11 cellular contexts compared by ENCODE assay signal in genomic region chr5:142017832-142018427, GRCh38.
DNase-seq lines count a peak whose midpoint lies in the region; ATAC-seq lines count a peak whose summit lies in the region.
"Had no signal": no experiment of that assay in that cellular context is flagged by ENCODE, and none has a peak within 500 bp of the region (broad histone marks: within the 10 kb centered on the region; RNA-seq: fewer than 3 reads in every experiment).

No MANE protein-coding gene starts in this region.

- peaks cover 9% of the 10 kb centered on the region; the same call in 1 of the 2 replicates for H3K27me3 ChIP-seq in HAP-1 (ENCODE audit: low read depth)

- H3K9me3 ChIP-seq in HAP-1 = no peaks in the 10 kb centered on the region

- no peaks in the 10 kb centered on the region for H3K9me3 Mint-ChIP-seq in dendritic cell treated with granulocyte-macrophage colony-stimulating factor and Interleukin-4, amounts not matched to agents 40 ng/mL and 50 ng/mL, for 4 days

- DNase-seq in EH (ENCODE audit: low read depth) (peak; percentile 46), KBM-7 (peak; percentile 67), NCI-H226 (no peak), middle frontal gyrus (ENCODE audit: extremely low spot score, low spot score) (no peak), HAP-1 (ENCODE audit: low spot score in 2 of 2) (no peak), NCI-H2081 (lab: John Stamatoyannopoulos, UW) (no peak)
- DNase-seq: stimulated activated CD4-positive, alpha-beta T cell treated with anti-CD3 and anti-CD28 coated beads, Interleukin-1b, Interleukin-23, amount 100 ng/mL, for 48 hours had no signal

- H3K4me3 Mint-ChIP-seq in dendritic cell treated with granulocyte-macrophage colony-stimulating factor and Interleukin-4, amounts not matched to agents 40 ng/mL and 50 ng/mL, for 4 days = no peak overlapping the region
- H3K4me3 Mint-ChIP-seq: brain had no signal

- no peak overlapping the region for H3K4me3 ChIP-seq in HAP-1

- H3K27me3 Mint-ChIP-seq in dendritic cell treated with granulocyte-macrophage colony-stimulating factor and Interleukin-4, amounts not matched to agents 40 ng/mL and 50 ng/mL, for 4 days = peaks cover 2% of the 10 kb centered on the region

- peaks cover 6% of the 10 kb centered on the region; the same call in 1 of the 2 replicates for H3K4me1 ChIP-seq in HAP-1

- H3K4me1 Mint-ChIP-seq in dendritic cell treated with granulocyte-macrophage colony-stimulating factor and Interleukin-4, amounts not matched to agents 40 ng/mL and 50 ng/mL, for 4 days (ENCODE audit: low read depth) = peaks cover 41% of the 10 kb centered on the region

- peak; percentile 34 for ATAC-seq in GM19452 (IDR thresholded peaks at IDR 0.05; ENCODE audit: unreplicated experiment)
- ATAC-seq: left lobe of liver had no signal

- in situ Hi-C loops in KBM-7 (cut with MboI; ENCODE audit: low pct_unique_long_range_greater_than_20kb, low sequenced_read_pairs) (loop anchor here (25.0 kb wide), 1 partner anchor 119 kb away; no protein-coding TSS in a partner anchor), HAP-1 (cut with MboI; ENCODE audit: low sequenced_read_pairs) (no loop called here)

- H3K36me3 Mint-ChIP-seq in dendritic cell treated with granulocyte-macrophage colony-stimulating factor and Interleukin-4, amounts not matched to agents 40 ng/mL and 50 ng/mL, for 4 days (ENCODE audit: low read depth) = peaks cover 6% of the 10 kb centered on the region

- H3K36me3 ChIP-seq in HAP-1 (replicated peaks) = no peaks in the 10 kb centered on the region

- H3K27ac Mint-ChIP-seq in dendritic cell treated with granulocyte-macrophage colony-stimulating factor and Interleukin-4, amounts not matched to agents 40 ng/mL and 50 ng/mL, for 4 days = peak overlapping the region; percentile 20

- intact Hi-C loops in dendritic cell treated with granulocyte-macrophage colony-stimulating factor and Interleukin-4, amounts not matched to agents 40 ng/mL and 50 ng/mL, for 4 days (cut with micrococcal nuclease) = no loop called here

Comparison
In these comparisons a context has a peak if more than half of its experiments do, and no peak if none do; other contexts are left out.
1. DNase-seq: peak in EH (single experiment) and KBM-7 (single experiment); none in NCI-H226 (single experiment), middle frontal gyrus (single experiment), HAP-1 (0 of 2) and NCI-H2081 (0 of 2).